Comparison of ENCODE assay signal across 12 cellular contexts in genomic region chr19:4389064-4389375, GRCh38. TPM values are rescaled to one million over a fixed set of nuclear protein-coding genes. Genes with fewer than 3 reads are reported as not detected.
DNase-seq lines count a peak whose midpoint lies in the region; ATAC-seq and TF ChIP-seq lines count a peak whose summit lies in the region.
"Had no signal": no experiment of that assay in that cellular context is flagged by ENCODE, and none has a peak within 500 bp of the region (broad histone marks: within the 10 kb centered on the region; RNA-seq: fewer than 3 reads in every experiment).

No MANE protein-coding gene starts in this region.

- no peaks in the 10 kb centered on the region for H3K27me3 Mint-ChIP-seq in activated CD4-positive, alpha-beta T cell treated with anti-CD3 and anti-CD28 coated beads, Interleukin-2, amount 10 ng/mL, durations not matched to agents 24 days and 14 days

- H3K36me3 Mint-ChIP-seq in activated CD4-positive, alpha-beta T cell treated with anti-CD3 and anti-CD28 coated beads, Interleukin-2, amount 10 ng/mL, durations not matched to agents 24 days and 14 days (ENCODE audit: low read depth) = peaks cover 26% of the 10 kb centered on the region

- peaks cover 32% of the 10 kb centered on the region for H3K4me1 Mint-ChIP-seq in activated CD4-positive, alpha-beta T cell treated with anti-CD3 and anti-CD28 coated beads, Interleukin-2, amount 10 ng/mL, durations not matched to agents 24 days and 14 days

- H3K27me3 ChIP-seq in liver (ENCODE audit: control insufficient read depth in 4 of 4, insufficient read depth in 4 of 4, low read length in 3 of 4) (no peaks in the 10 kb centered on the region), thoracic aorta (replicated peaks; ENCODE audit: insufficient read depth) (no peaks in the 10 kb centered on the region)

- DNase-seq in activated CD4-positive, alpha-beta T cell treated with anti-CD3 and anti-CD28 coated beads, Interleukin-2, amount 10 ng/mL, durations not matched to agents 24 days and 14 days = no peak
- no peak for DNase-seq in activated CD4-positive, alpha-beta T cell treated with anti-CD3 and anti-CD28 coated beads for 4 hours
- DNase-seq in thoracic aorta (ENCODE audit: low spot score) = no peak
- DNase-seq in SW 1271 (lab: John Stamatoyannopoulos, UW) = no peak
- no peak for DNase-seq in DMS153 (lab: John Stamatoyannopoulos, UW)
- DNase-seq: activated CD8-positive, alpha-beta memory T cell treated with anti-CD3 and anti-CD28 coated beads, Interleukin-2, amount 50 U/mL, for 48 hours; DND-41; midbrain; NCI-H1436 treated with DMSO at 0.1 percent for 48 hours had no signal

- H3K4me1 ChIP-seq in liver (ENCODE audit: control insufficient read depth in 4 of 4, insufficient read depth in 4 of 4, low read length in 3 of 4) = peaks cover 25 to 79% (median 66%) of the 10 kb centered on the region in 4 donors
- peaks cover 44 to 59% of the 10 kb centered on the region in 2 donors for H3K4me1 ChIP-seq in thoracic aorta (ENCODE audit: control insufficient read depth in 1 of 2, low read depth in 2 of 2)

- no peak for TF ChIP-seq RAD21 in liver (IDR thresholded peaks at IDR 0.05)

- peak overlapping the region; percentile 51 to 58 for H3K27ac ChIP-seq in liver (ENCODE audit: low read depth in 1 of 2, low read length in 2 of 2)
- H3K27ac ChIP-seq in thoracic aorta = peak overlapping the region; percentile 41 to 60
- H3K27ac ChIP-seq: 22Rv1 had no signal

- intact Hi-C loops in activated CD4-positive, alpha-beta T cell treated with anti-CD3 and anti-CD28 coated beads, Interleukin-2, amount 10 ng/mL, durations not matched to agents 24 days and 14 days (cut with micrococcal nuclease) = no loop called here

- H3K9ac ChIP-seq in liver (ENCODE audit: low read depth in 1 of 2, low read length in 2 of 2) = no peak overlapping the region

- ATAC-seq in thoracic aorta (ENCODE audit: insufficient number of reproducible peaks, low FRiP score, low read depth) = no peak

- H3K27ac Mint-ChIP-seq in activated CD4-positive, alpha-beta T cell treated with anti-CD3 and anti-CD28 coated beads, Interleukin-2, amount 10 ng/mL, durations not matched to agents 24 days and 14 days = peak overlapping the region; percentile 20
- H3K27ac Mint-ChIP-seq: T-helper 2 cell treated with Interferon-gamma antibody and Interleukin-4, amounts not matched to agents 5 μg/mL and 100 μg/mL, for 36 hours had no signal

- H3K4me3 Mint-ChIP-seq in activated CD4-positive, alpha-beta T cell treated with anti-CD3 and anti-CD28 coated beads, Interleukin-2, amount 10 ng/mL, durations not matched to agents 24 days and 14 days = peak overlapping the region; percentile 26
- H3K4me3 Mint-ChIP-seq: T-helper 2 cell treated with Interferon-gamma antibody and Interleukin-4, amounts not matched to agents 5 μg/mL and 100 μg/mL, for 36 hours had no signal

- TF ChIP-seq CTCF in liver (IDR thresholded peaks at IDR 0.05; ENCODE audit: low read depth, low read length, missing input control) (no peak), thoracic aorta (IDR thresholded peaks at IDR 0.05) (no peak)

- H3K9me3 Mint-ChIP-seq in activated CD4-positive, alpha-beta T cell treated with anti-CD3 and anti-CD28 coated beads, Interleukin-2, amount 10 ng/mL, durations not matched to agents 24 days and 14 days = no peaks in the 10 kb centered on the region
- H3K9me3 Mint-ChIP-seq: T-helper 2 cell treated with Interferon-gamma antibody and Interleukin-4, amounts not matched to agents 5 μg/mL and 100 μg/mL, for 36 hours had no signal

- H3K4me3 ChIP-seq in liver (ENCODE audit: low read depth in 1 of 3, low read length in 3 of 3) (no peak overlapping the region), thoracic aorta (no peak overlapping the region)

- H3K36me3 ChIP-seq in liver (ENCODE audit: control insufficient read depth in 4 of 4, insufficient read depth in 3 of 4, low read depth in 1 of 4, low read length in 3 of 4) = peaks cover 0 to 2% (median 0%) of the 10 kb centered on the region in 4 donors
- H3K36me3 ChIP-seq in thoracic aorta = no peaks in the 10 kb centered on the region

- 75% methylated on average over 9 of the region's 9 CpGs for WGBS in liver

- H3K9me3 ChIP-seq in liver (ENCODE audit: control insufficient read depth in 4 of 4, low read length in 3 of 4) (no peaks in the 10 kb centered on the region), thoracic aorta (no peaks in the 10 kb centered on the region)

TF ChIP-seq in liver, 16 proteins besides CTCF, POLR2A, EP300 and RAD21 (continues in another document):
- TF ChIP-seq MAX (IDR thresholded peaks at IDR 0.05) = no peak
- no peak for TF ChIP-seq NR2F2 (IDR thresholded peaks at IDR 0.05)
- no peak for TF ChIP-seq GABPA (IDR thresholded peaks at IDR 0.05 in 1 of 2, conservative IDR thresholded peaks at IDR 0.05 in 1 of 2)
- TF ChIP-seq ZBTB33 (IDR thresholded peaks at IDR 0.05) = no peak
- TF ChIP-seq REST (IDR thresholded peaks at IDR 0.05) = no peak
- no peak for TF ChIP-seq YY1 (IDR thresholded peaks at IDR 0.05)
- TF ChIP-seq RXRA (IDR thresholded peaks at IDR 0.05) = no peak
- TF ChIP-seq TAF1 (conservative IDR thresholded peaks at IDR 0.05) = no peak
- no peak for TF ChIP-seq JUND (IDR thresholded peaks at IDR 0.05)
- no peak for TF ChIP-seq ATF3 (IDR thresholded peaks at IDR 0.05)
- TF ChIP-seq HNF4A (conservative IDR thresholded peaks at IDR 0.05) = no peak
- TF ChIP-seq FOXA1 (IDR thresholded peaks at IDR 0.05) = no peak
- no peak for TF ChIP-seq FOXA2 (IDR thresholded peaks at IDR 0.05)
- no peak for TF ChIP-seq EGR1 (IDR thresholded peaks at IDR 0.05; ENCODE audit: low read depth in 2 of 2)
- TF ChIP-seq SP1 (IDR thresholded peaks at IDR 0.05) = no peak

RNA-seq across cellular contexts. Expression of gene SH3GL1, which starts 11.3 kb away (rescaled TPM):
- 53.8 and 56.8 TPM in 2 replicates for total RNA-seq in activated CD4-positive, alpha-beta T cell treated with anti-CD3 and anti-CD28 coated beads, Interleukin-2, amount 10 ng/mL, durations not matched to agents 24 days and 14 days
- total RNA-seq in liver (10 to 100 TPM; 16.7 to 19.7 TPM), thoracic aorta (10 to 100 TPM; 47.3 to 56.9 TPM)
- polyA plus RNA-seq in liver = 10 to 100 TPM; 16.5 to 27.8 TPM

RNA-seq across cellular contexts. Expression of gene CHAF1A, which starts 13.4 kb away (rescaled TPM):
- total RNA-seq in activated CD4-positive, alpha-beta T cell treated with anti-CD3 and anti-CD28 coated beads, Interleukin-2, amount 10 ng/mL, durations not matched to agents 24 days and 14 days = 99.4 and 103 TPM in 2 replicates
- total RNA-seq in liver = 10 to 100 TPM in 1 of 2 donors, 1 to 10 TPM in 1; 2.9 to 20.8 TPM
- polyA plus RNA-seq in liver = 1 to 10 TPM; 1.0 to 2.1 TPM
- total RNA-seq in thoracic aorta = 1 to 10 TPM; 3.2 to 5.8 TPM

RNA-seq across cellular contexts. Expression of gene MPND, which starts 45.7 kb away (rescaled TPM):
- total RNA-seq in activated CD4-positive, alpha-beta T cell treated with anti-CD3 and anti-CD28 coated beads, Interleukin-2, amount 10 ng/mL, durations not matched to agents 24 days and 14 days = 20.6 and 21.0 TPM in 2 replicates
- total RNA-seq in liver (1 to 10 TPM; 4.7 to 9.9 TPM), thoracic aorta (10 to 100 TPM in 1 of 2 donors, 1 to 10 TPM in 1; 5.8 to 10.8 TPM)
- 1 to 10 TPM; 9.0 to 9.4 TPM for polyA plus RNA-seq in liver

RNA-seq across cellular contexts. Expression of gene STAP2, which starts 50.4 kb away (rescaled TPM):
- total RNA-seq in activated CD4-positive, alpha-beta T cell treated with anti-CD3 and anti-CD28 coated beads, Interleukin-2, amount 10 ng/mL, durations not matched to agents 24 days and 14 days = 14.2 and 16.8 TPM in 2 replicates
- total RNA-seq in liver = 10 to 100 TPM in 1 of 2 donors, 1 to 10 TPM in 1; 8.6 to 26.4 TPM
- 10 to 100 TPM; 23.6 to 24.5 TPM for polyA plus RNA-seq in liver
- total RNA-seq in thoracic aorta = not detected
